ENCODE assay signal across 1 cellular context in genomic region chr22:19143212-19143611, GRCh38.
TF ChIP-seq lines count a peak whose summit lies in the region.

No MANE protein-coding gene starts in this region.

TF ChIP-seq in neural cell, 6 proteins besides CTCF, POLR2A, EP300 and RAD21 (continued from another document):
- no peak for TF ChIP-seq REST (IDR thresholded peaks at IDR 0.05; ENCODE audit: borderline replicate concordance)
- TF ChIP-seq SMC3 (conservative IDR thresholded peaks at IDR 0.05; ENCODE audit: poor library complexity): no peak
- TF ChIP-seq MXI1 (conservative IDR thresholded peaks at IDR 0.05; ENCODE audit: poor library complexity, severe bottlenecking): no peak
- no peak for TF ChIP-seq POLR2AphosphoS5 (IDR thresholded peaks at IDR 0.05)
